26 cellular contexts compared by ENCODE assay signal in the genomic region with DNA sequence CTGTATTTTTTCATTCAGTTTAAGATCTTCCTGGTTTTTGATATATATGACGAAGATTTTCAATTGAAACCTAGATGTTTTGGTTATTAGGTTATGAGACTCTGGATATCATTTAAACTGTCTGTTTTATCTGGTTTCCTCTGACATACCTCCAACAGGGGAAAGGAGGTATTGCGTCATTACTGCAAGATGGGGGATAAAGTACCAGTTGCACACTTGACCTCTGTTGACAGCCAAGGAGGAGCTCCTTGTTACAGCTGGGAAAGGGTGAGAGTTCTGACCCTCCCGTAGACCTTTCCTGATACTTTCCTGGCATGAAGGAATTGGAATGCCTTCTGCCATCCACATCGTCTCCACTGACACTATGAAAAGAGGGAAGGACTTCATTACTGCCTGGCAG.
A peak's percentile ranks its signal among the peaks of the same experiment; 100 is the strongest.
DNase-seq lines count a peak whose midpoint lies in the region; ATAC-seq and TF ChIP-seq lines count a peak whose summit lies in the region.
"Had no signal": no experiment of that assay in that cellular context is flagged by ENCODE, and none has a peak within 500 bp of the region (broad histone marks: within the 10 kb centered on the region; RNA-seq: fewer than 3 reads in every experiment).

No MANE protein-coding gene starts in this region.

- DNase-seq in ELR (ENCODE audit: low read depth) (peak; percentile 6), IMR-90 (no peak), WERI-Rb-1 (no peak), iris pigment epithelial cell (ENCODE audit: low read depth) (peak; percentile 3), NCI-H1105 (lab: John Stamatoyannopoulos, UW) (no peak)
- DNase-seq: activated CD4-positive, alpha-beta T cell treated with anti-CD3 and anti-CD28 coated beads for 1 hour; activated CD8-positive, alpha-beta T cell treated with anti-CD3 and anti-CD28 coated beads for 36 hours; activated effector memory CD4-positive, alpha-beta T cell treated with anti-CD3 and anti-CD28 coated beads, Interleukin-2, amount 50 U/mL, for 16 hours; activated naive CD8-positive, alpha-beta T cell treated with anti-CD3 and anti-CD28 coated beads, Interleukin-2, amount 10 ng/mL, durations not matched to agents 7 days and 5 days; CD4-positive, CD25-positive, alpha-beta regulatory T cell; KG1; left cardiac atrium; NCI-H1048; NCI-H187; NCI-H226; NCI-H774; psoas muscle; SHP77 treated with DMSO at 0.1 percent for 48 hours; upper lobe of left lung had no signal

- H3K36me3 ChIP-seq in IMR-90 (ENCODE audit: control insufficient read depth, insufficient read depth, low read length) (no peaks in the 10 kb centered on the region), WERI-Rb-1 (no peaks in the 10 kb centered on the region)
- H3K36me3 ChIP-seq: HAP-1, neutrophil, upper lobe of left lung had no signal

- dilution Hi-C loops in IMR-90 (cut with HindIII; ENCODE audit: low sequenced_read_pairs, unreplicated experiment), result no loop called here

- H3K56ac ChIP-seq in IMR-90 (ENCODE audit: extremely low read depth, insufficient read depth, low read length), result no peak overlapping the region

- in situ Hi-C loops in IMR-90 (cut with MboI; ENCODE audit: low sequenced_read_pairs), result no loop called here

- no peak overlapping the region for H3K4me2 ChIP-seq in IMR-90 (ENCODE audit: low read depth, low read length)

- no peak overlapping the region for H2AFZ ChIP-seq in IMR-90 (replicated peaks; ENCODE audit: low read length, poor library complexity)

- H3K27me3 ChIP-seq in IMR-90 (ENCODE audit: control insufficient read depth, insufficient read depth, low read length) (no peaks in the 10 kb centered on the region), WERI-Rb-1 (ENCODE audit: insufficient read depth, low read depth, severe bottlenecking) (no peaks in the 10 kb centered on the region)
- H3K27me3 ChIP-seq: neutrophil, upper lobe of left lung had no signal

- no peaks in the 10 kb centered on the region for H4K20me1 ChIP-seq in IMR-90 (ENCODE audit: insufficient read depth, low read length)

- no peak overlapping the region for H2AK5ac ChIP-seq in IMR-90 (ENCODE audit: low read depth, low read length)

- H3K23ac ChIP-seq in IMR-90 (ENCODE audit: low read depth, low read length), result no peak overlapping the region

- BruUV-seq in IMR-90 (replicated peaks; lab: Mats Ljungman, UMichigan), result no TSS peak

- TF ChIP-seq RAD21 in IMR-90 (IDR thresholded peaks at IDR 0.05; ENCODE audit: low read length), result no peak

- no peak overlapping the region for H4K5ac ChIP-seq in IMR-90 (ENCODE audit: low read depth, low read length)

- no CpG with 5 or more reads among the region's 4 CpGs for WGBS in IMR-90 (ENCODE audit: extremely low coverage in 2 of 2, insufficient read length in 1 of 2), 2 experiments

- H3K9me1 ChIP-seq in IMR-90 (ENCODE audit: insufficient read depth, low read length), result no peaks in the 10 kb centered on the region; the same call in 1 of the 2 replicates

- H4K91ac ChIP-seq in IMR-90 (ENCODE audit: insufficient read depth, low read depth, low read length), result no peak overlapping the region

- H3K4ac ChIP-seq in IMR-90 (ENCODE audit: low read depth, low read length), result no peak overlapping the region

- H3K79me1 ChIP-seq in IMR-90 (ENCODE audit: low read depth in 1 of 2, low read length in 2 of 2), result no peaks in the 10 kb centered on the region

- H2BK5ac ChIP-seq in IMR-90 (ENCODE audit: low read depth, low read length, poor library complexity, severe bottlenecking), result no peak overlapping the region

- no peak overlapping the region for H4K8ac ChIP-seq in IMR-90 (ENCODE audit: low read depth in 2 of 2, low read length in 2 of 2)

- no peak overlapping the region for H3K18ac ChIP-seq in IMR-90 (ENCODE audit: low read depth, low read length)

- ATAC-seq in IMR-90 (ENCODE audit: low read depth) (no peak), GM18873 (IDR thresholded peaks at IDR 0.05; ENCODE audit: low FRiP score, unreplicated experiment) (no peak), GM18909 (IDR thresholded peaks at IDR 0.05; ENCODE audit: poor library complexity, unreplicated experiment) (no peak), GM19395 (IDR thresholded peaks at IDR 0.05; ENCODE audit: unreplicated experiment) (no peak)
- ATAC-seq: activated CD8-positive, alpha-beta T cell treated with anti-CD3 and anti-CD28 coated beads for 36 hours; left cardiac atrium; Panc1; psoas muscle had no signal

- no peak overlapping the region for H2BK120ac ChIP-seq in IMR-90 (ENCODE audit: low read depth, low read length)

- H2AK9ac ChIP-seq in IMR-90 (replicated peaks; ENCODE audit: low read depth, low read length, poor library complexity), result no peak overlapping the region

- H2BK15ac ChIP-seq in IMR-90 (ENCODE audit: low read depth, low read length), result no peak overlapping the region

- H2BK20ac ChIP-seq in IMR-90 (ENCODE audit: low read depth, low read length), result no peak overlapping the region

- no peak overlapping the region for H3K14ac ChIP-seq in IMR-90 (replicated peaks; ENCODE audit: low read depth, low read length)

- no peak for TF ChIP-seq POLR2A in IMR-90 (IDR thresholded peaks at IDR 0.05; ENCODE audit: low read depth, low read length)

- no peak overlapping the region for H3K27ac ChIP-seq in IMR-90 (ENCODE audit: insufficient read depth, low read length)
- no peak overlapping the region for H3K27ac ChIP-seq in WERI-Rb-1
- H3K27ac ChIP-seq: neutrophil, psoas muscle, skin epidermis, upper lobe of left lung had no signal

- H3K9ac ChIP-seq in IMR-90 (ENCODE audit: low read depth, low read length), result no peak overlapping the region

- POLR2A ChIA-PET in IMR-90 (lab: Charles Lee; ENCODE audit: unreplicated experiment), result no interaction called here

- intact Hi-C loops in IMR-90 (cut with micrococcal nuclease), result no loop called here

- H3K4me3 ChIP-seq in IMR-90 (ENCODE audit: insufficient read depth, low read depth, low read length) (no peak overlapping the region), WERI-Rb-1 (ENCODE audit: low read depth, low read length) (no peak overlapping the region)
- H3K4me3 ChIP-seq: HAP-1, psoas muscle, skin epidermis, upper lobe of left lung had no signal

- no peaks in the 10 kb centered on the region for H3K4me1 ChIP-seq in IMR-90 (ENCODE audit: control insufficient read depth, insufficient read depth, low read length)
- H3K4me1 ChIP-seq: HAP-1, psoas muscle, upper lobe of left lung had no signal

- CTCF ChIA-PET in IMR-90 (lab: Yijun Ruan, JAX), result no interaction called here

- no peaks in the 10 kb centered on the region for H3K9me3 ChIP-seq in IMR-90 (ENCODE audit: control insufficient read depth, insufficient read depth, low read length)
- H3K9me3 ChIP-seq in WERI-Rb-1 (ENCODE audit: severe bottlenecking), result no peaks in the 10 kb centered on the region
- H3K9me3 ChIP-seq: HAP-1, neutrophil, psoas muscle, upper lobe of left lung had no signal

- TF ChIP-seq CTCF in IMR-90 (conservative IDR thresholded peaks at IDR 0.05; ENCODE audit: low read depth, low read length), result no peak
- 0 out of 2 replicates have a peak, but pooled peaks have one; percentile 23 for TF ChIP-seq CTCF in WERI-Rb-1 (IDR thresholded peaks at IDR 0.05; ENCODE audit: low read depth, low read length)

TF ChIP-seq in IMR-90, 13 proteins besides CTCF, POLR2A, EP300 and RAD21:
- TF ChIP-seq CEBPB (IDR thresholded peaks at IDR 0.05; ENCODE audit: low read depth, low read length) (peak; percentile 84), SMC3 (IDR thresholded peaks at IDR 0.05; ENCODE audit: low read depth, low read length) (no peak)

Comparison
In these comparisons a context has a peak if more than half of its experiments do, and no peak if none do; other contexts are left out.
1. DNase-seq: peak in ELR (single experiment) and iris pigment epithelial cell (single experiment); none in IMR-90 (single experiment), WERI-Rb-1 (single experiment) and NCI-H1105 (single experiment).